In genomic region chr16:70749681-70750601, GRCh38 we compare ENCODE assay signal across 12 cellular contexts. TPM values are rescaled to one million over a fixed set of nuclear protein-coding genes. Genes with fewer than 3 reads are reported as not detected.
DNase-seq lines count a peak whose midpoint lies in the region; ATAC-seq and TF ChIP-seq lines count a peak whose summit lies in the region.
"Had no signal": no experiment of that assay in that cellular context is flagged by ENCODE, and none has a peak within 500 bp of the region (broad histone marks: within the 10 kb centered on the region; RNA-seq: fewer than 3 reads in every experiment).

No MANE protein-coding gene starts in this region.

- TF ChIP-seq EP300 in tibial nerve (IDR thresholded peaks at IDR 0.05) = no peak

- no peaks in the 10 kb centered on the region for H3K9me3 ChIP-seq in tibial nerve
- H3K9me3 ChIP-seq: BE2C, SJSA1 had no signal

- H3K4me3 Mint-ChIP-seq in activated naive CD8-positive, alpha-beta T cell treated with anti-CD3 and anti-CD28 coated beads, Interleukin-2, amount 10 ng/mL, durations not matched to agents 7 days and 5 days = no peak overlapping the region
- no peak overlapping the region for H3K4me3 Mint-ChIP-seq in activated naive CD8-positive, alpha-beta T cell treated with anti-CD3 and anti-CD28 coated beads for 36 hours
- H3K4me3 Mint-ChIP-seq in dendritic cell treated with granulocyte-macrophage colony-stimulating factor and Interleukin-4, amounts not matched to agents 40 ng/mL and 50 ng/mL, for 4 days = no peak overlapping the region
- no peak overlapping the region for H3K4me3 Mint-ChIP-seq in endothelial cell (ENCODE audit: unreplicated experiment)

- intact Hi-C loops in dendritic cell treated with granulocyte-macrophage colony-stimulating factor and Interleukin-4, amounts not matched to agents 40 ng/mL and 50 ng/mL, for 4 days (cut with micrococcal nuclease) = no loop called here

- WGBS in tibial nerve, 2 donors = 67 to 68% methylated on average over 16 of the region's 16 CpGs

- H3K9me3 Mint-ChIP-seq in activated naive CD8-positive, alpha-beta T cell treated with anti-CD3 and anti-CD28 coated beads, Interleukin-2, amount 10 ng/mL, durations not matched to agents 7 days and 5 days = no peaks in the 10 kb centered on the region
- H3K9me3 Mint-ChIP-seq in activated naive CD8-positive, alpha-beta T cell treated with anti-CD3 and anti-CD28 coated beads for 36 hours = no peaks in the 10 kb centered on the region
- no peaks in the 10 kb centered on the region for H3K9me3 Mint-ChIP-seq in dendritic cell treated with granulocyte-macrophage colony-stimulating factor and Interleukin-4, amounts not matched to agents 40 ng/mL and 50 ng/mL, for 4 days
- no peaks in the 10 kb centered on the region for H3K9me3 Mint-ChIP-seq in endothelial cell (ENCODE audit: unreplicated experiment)

- peaks cover 3% of the 10 kb centered on the region for H3K36me3 Mint-ChIP-seq in activated naive CD8-positive, alpha-beta T cell treated with anti-CD3 and anti-CD28 coated beads, Interleukin-2, amount 10 ng/mL, durations not matched to agents 7 days and 5 days
- H3K36me3 Mint-ChIP-seq in activated naive CD8-positive, alpha-beta T cell treated with anti-CD3 and anti-CD28 coated beads for 36 hours = peaks cover 3% of the 10 kb centered on the region
- peaks cover 89% of the 10 kb centered on the region for H3K36me3 Mint-ChIP-seq in dendritic cell treated with granulocyte-macrophage colony-stimulating factor and Interleukin-4, amounts not matched to agents 40 ng/mL and 50 ng/mL, for 4 days (ENCODE audit: low read depth)
- H3K36me3 Mint-ChIP-seq in endothelial cell (ENCODE audit: low read depth, unreplicated experiment) = peaks cover 10% of the 10 kb centered on the region

- no peak for ATAC-seq in activated naive CD8-positive, alpha-beta T cell treated with anti-CD3 and anti-CD28 coated beads, Interleukin-2, amount 10 ng/mL, durations not matched to agents 7 days and 5 days (ENCODE audit: low read depth)
- ATAC-seq in HG03135 (IDR thresholded peaks at IDR 0.05; ENCODE audit: unreplicated experiment) = no peak

- DNase-seq in activated naive CD8-positive, alpha-beta T cell treated with anti-CD3 and anti-CD28 coated beads, Interleukin-2, amount 10 ng/mL, durations not matched to agents 7 days and 5 days = no peak
- no peak for DNase-seq in activated naive CD8-positive, alpha-beta T cell treated with anti-CD3 and anti-CD28 coated beads for 36 hours
- peak; percentile 37 for DNase-seq in middle frontal gyrus (ENCODE audit: extremely low spot score, low spot score)
- no peak for DNase-seq in tibial nerve (ENCODE audit: low spot score in 2 of 2)
- DNase-seq in NOMO-1 treated with DMSO at 0.1 percent for 48 hours (lab: John Stamatoyannopoulos, UW; ENCODE audit: unreplicated experiment) = no peak
- no peak for DNase-seq in endothelial cell (ENCODE audit: low spot score)
- DNase-seq: activated gamma-delta T cell treated with Interleukin-2 at 50 U/mL for 16 hours, BE2C, KG1 had no signal

- H3K27ac Mint-ChIP-seq in activated naive CD8-positive, alpha-beta T cell treated with anti-CD3 and anti-CD28 coated beads, Interleukin-2, amount 10 ng/mL, durations not matched to agents 7 days and 5 days = peak overlapping the region; percentile 64
- H3K27ac Mint-ChIP-seq in activated naive CD8-positive, alpha-beta T cell treated with anti-CD3 and anti-CD28 coated beads for 36 hours = no peak overlapping the region
- peak overlapping the region; percentile 25 for H3K27ac Mint-ChIP-seq in dendritic cell treated with granulocyte-macrophage colony-stimulating factor and Interleukin-4, amounts not matched to agents 40 ng/mL and 50 ng/mL, for 4 days
- H3K27ac Mint-ChIP-seq in endothelial cell (ENCODE audit: unreplicated experiment) = no peak overlapping the region

- H3K27me3 ChIP-seq in tibial nerve = no peaks in the 10 kb centered on the region
- H3K27me3 ChIP-seq: BE2C, SJSA1 had no signal

- H3K27me3 Mint-ChIP-seq in activated naive CD8-positive, alpha-beta T cell treated with anti-CD3 and anti-CD28 coated beads, Interleukin-2, amount 10 ng/mL, durations not matched to agents 7 days and 5 days = no peaks in the 10 kb centered on the region
- H3K27me3 Mint-ChIP-seq in activated naive CD8-positive, alpha-beta T cell treated with anti-CD3 and anti-CD28 coated beads for 36 hours = no peaks in the 10 kb centered on the region
- no peaks in the 10 kb centered on the region for H3K27me3 Mint-ChIP-seq in dendritic cell treated with granulocyte-macrophage colony-stimulating factor and Interleukin-4, amounts not matched to agents 40 ng/mL and 50 ng/mL, for 4 days
- H3K27me3 Mint-ChIP-seq in endothelial cell (ENCODE audit: unreplicated experiment) = peaks cover 10% of the 10 kb centered on the region

- no peak for TF ChIP-seq POLR2A in tibial nerve (IDR thresholded peaks at IDR 0.05)

- no peaks in the 10 kb centered on the region for H3K36me3 ChIP-seq in tibial nerve
- H3K36me3 ChIP-seq: BE2C had no signal

- H3K4me1 Mint-ChIP-seq in activated naive CD8-positive, alpha-beta T cell treated with anti-CD3 and anti-CD28 coated beads, Interleukin-2, amount 10 ng/mL, durations not matched to agents 7 days and 5 days = peaks cover 31% of the 10 kb centered on the region
- H3K4me1 Mint-ChIP-seq in activated naive CD8-positive, alpha-beta T cell treated with anti-CD3 and anti-CD28 coated beads for 36 hours = peaks cover 26% of the 10 kb centered on the region
- peaks cover 74% of the 10 kb centered on the region for H3K4me1 Mint-ChIP-seq in dendritic cell treated with granulocyte-macrophage colony-stimulating factor and Interleukin-4, amounts not matched to agents 40 ng/mL and 50 ng/mL, for 4 days (ENCODE audit: low read depth)
- peaks cover 26% of the 10 kb centered on the region for H3K4me1 Mint-ChIP-seq in endothelial cell (ENCODE audit: unreplicated experiment)

- peak overlapping the region in 3 of 4 donors; percentile 66 to 82 (median 78) for H3K27ac ChIP-seq in tibial nerve
- H3K27ac ChIP-seq: SJSA1 had no signal

- no peak overlapping the region for H3K4me3 ChIP-seq in tibial nerve
- H3K4me3 ChIP-seq: SJSA1 had no signal

- TF ChIP-seq CTCF in tibial nerve (IDR thresholded peaks at IDR 0.05) = no peak
- TF ChIP-seq CTCF in endothelial cell (IDR thresholded peaks at IDR 0.05; ENCODE audit: unreplicated experiment) = no peak

- POLR2A ChIA-PET in activated naive CD8-positive, alpha-beta T cell treated with anti-CD3 and anti-CD28 coated beads, Interleukin-2, amount 10 ng/mL, durations not matched to agents 7 days and 5 days (lab: Charles Lee) = interaction anchor here (1.3 kb wide), 1 partner anchor 12 kb away, joined by 7 read pairs; no protein-coding TSS in a partner anchor

- peaks cover 0 to 97% (median 51%) of the 10 kb centered on the region in 4 donors for H3K4me1 ChIP-seq in tibial nerve

RNA-seq across cellular contexts. Expression of gene VAC14, which starts 51.0 kb away (rescaled TPM):
- 10 to 100 TPM; 34.4 to 36.9 TPM for total RNA-seq in activated naive CD8-positive, alpha-beta T cell treated with anti-CD3 and anti-CD28 coated beads, Interleukin-2, amount 10 ng/mL, durations not matched to agents 7 days and 5 days
- total RNA-seq in activated naive CD8-positive, alpha-beta T cell treated with anti-CD3 and anti-CD28 coated beads for 36 hours = 10 to 100 TPM; 36.0 to 37.5 TPM
- total RNA-seq in tibial nerve = 10 to 100 TPM; 25.7 to 49.5 (median 40.4) TPM
- 35.6 TPM for total RNA-seq in endothelial cell (ENCODE audit: unreplicated experiment)

Comparison
In these comparisons a context has a peak if more than half of its experiments do, and no peak if none do; other contexts are left out.
1. H3K27ac Mint-ChIP-seq: peak in activated naive CD8-positive, alpha-beta T cell treated with anti-CD3 and anti-CD28 coated beads, Interleukin-2, amount 10 ng/mL, durations not matched to agents 7 days and 5 days (single experiment) and dendritic cell treated with granulocyte-macrophage colony-stimulating factor and Interleukin-4, amounts not matched to agents 40 ng/mL and 50 ng/mL, for 4 days (single experiment); none in activated naive CD8-positive, alpha-beta T cell treated with anti-CD3 and anti-CD28 coated beads for 36 hours (single experiment) and endothelial cell (single experiment).